8 cellular contexts compared by ENCODE assay signal in the genomic region with DNA sequence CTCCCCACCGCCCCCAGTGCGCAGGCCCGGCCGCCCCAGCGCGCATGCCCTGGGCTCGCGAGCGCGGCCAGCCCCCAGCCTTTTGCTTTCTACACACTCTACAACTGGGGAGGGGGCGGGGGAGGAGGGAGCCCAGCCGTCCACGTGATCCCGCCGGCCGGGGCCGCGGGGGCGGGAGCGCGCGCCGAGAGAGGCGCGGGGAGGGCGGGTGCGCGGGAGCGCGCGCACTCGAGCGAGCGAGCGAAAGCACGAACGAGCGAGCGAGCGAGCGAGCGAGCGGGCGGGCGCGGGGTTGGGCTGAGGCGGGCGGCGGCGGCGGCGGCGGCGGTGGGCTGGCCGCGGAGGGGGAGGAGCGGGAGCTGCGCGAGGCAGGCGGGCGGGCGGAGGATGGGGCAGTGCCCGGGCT.
DNase-seq lines count a peak whose midpoint lies in the region; ATAC-seq lines count a peak whose summit lies in the region.

A gene (plus strand): TSS at position 395 of the 406 bp plus-strand sequence. CDS start 1,179 bp downstream, outside the sequence.

- peaks cover 8% of the 10 kb centered on the region for H3K4me1 ChIP-seq in mucosa of stomach (ENCODE audit: control insufficient read depth, insufficient read depth, low read length)

- H3K9me3 ChIP-seq in mucosa of stomach (ENCODE audit: control insufficient read depth, low read length) = no peaks in the 10 kb centered on the region

- no peak within 1 kb of the TSS for H3K4me3 ChIP-seq in mucosa of stomach (ENCODE audit: low read length)

- peak; percentile 71 for ATAC-seq in GM18868 (IDR thresholded peaks at IDR 0.05; ENCODE audit: unreplicated experiment)
- ATAC-seq in HG03139 (IDR thresholded peaks at IDR 0.05; ENCODE audit: unreplicated experiment) = peak; percentile 48

- in situ Hi-C loops in ACHN (cut with HindIII; ENCODE audit: low pct_ligation_motif_present, low pct_unique_long_range_greater_than_20kb, low sequenced_read_pairs) = no loop called here

- H3K9ac ChIP-seq in mucosa of stomach (ENCODE audit: low read length) = peak within 1 kb of the TSS; percentile 55

- no peaks in the 10 kb centered on the region for H3K36me3 ChIP-seq in mucosa of stomach (ENCODE audit: control insufficient read depth, insufficient read depth, low read length)

- peaks cover 43% of the 10 kb centered on the region for H3K27me3 ChIP-seq in mucosa of stomach (ENCODE audit: control insufficient read depth, insufficient read depth, low read length)

- peak; percentile 80 for DNase-seq in ACHN
- peak; percentile 18 for DNase-seq in NCI-H524 treated with DMSO at 0.1 percent for 48 hours (lab: John Stamatoyannopoulos, UW)
- peak; percentile 49 to 65 for DNase-seq in activated T-cell treated with anti-CD3 and anti-CD28 coated beads, Interleukin-2, amount 50 U/mL, for 48 hours
- peak; percentile 68 for DNase-seq in fibroblast of gingiva (ENCODE audit: low read depth)
- peak; percentile 24 for DNase-seq in stimulated activated naive CD4-positive, alpha-beta T cell treated with Interleukin-2 at 50 U/mL for 16 hours (lab: John Stamatoyannopoulos, UW)

Comparison
In these comparisons a context has a peak if more than half of its experiments do, and no peak if none do; other contexts are left out.
1. DNase-seq: peak in every context shown above with its lines; median percentile 80 in ACHN; 68 in fibroblast of gingiva; 57 in activated T-cell treated with anti-CD3 and anti-CD28 coated beads, Interleukin-2, amount 50 U/mL, for 48 hours; 24 in stimulated activated naive CD4-positive, alpha-beta T cell treated with Interleukin-2 at 50 U/mL for 16 hours; 18 in NCI-H524 treated with DMSO at 0.1 percent for 48 hours.